Comparison of ENCODE assay signal across 8 cellular contexts in genomic region chr2:677056-677949, GRCh38. TPM values are rescaled to one million over a fixed set of nuclear protein-coding genes. Genes with fewer than 3 reads are reported as not detected.
DNase-seq lines count a peak whose midpoint lies in the region; ATAC-seq, FAIRE-seq and TF ChIP-seq lines count a peak whose summit lies in the region.

Gene TMEM18, minus strand, starts transcription at chr2:677406. Its CDS starts 61 bp downstream, at chr2:677345.

- H3K9me3 Mint-ChIP-seq in central memory CD8-positive, alpha-beta T cell: no peaks in the 10 kb centered on the region

- H3K4me3 Mint-ChIP-seq in central memory CD8-positive, alpha-beta T cell: peak within 1 kb of the TSS; percentile 90

- intact Hi-C loops in kidney (cut with DNase I): no loop called here

- TF ChIP-seq CTCF in VCaP (conservative IDR thresholded peaks at IDR 0.05): peak; percentile 61
- TF ChIP-seq CTCF in kidney (IDR thresholded peaks at IDR 0.05; ENCODE audit: borderline replicate concordance, extremely low read depth, insufficient read depth): peak; percentile 25

- H3K9ac ChIP-seq in kidney (ENCODE audit: low read length in 2 of 2): peak within 1 kb of the TSS; percentile 91 to 99

- no peaks in the 10 kb centered on the region for H3K4me1 ChIP-seq in kidney (ENCODE audit: control insufficient read depth in 1 of 2, insufficient read depth in 1 of 2, low read depth in 1 of 2, low read length in 2 of 2)

- peaks cover 33% of the 10 kb centered on the region for H3K36me3 Mint-ChIP-seq in central memory CD8-positive, alpha-beta T cell (ENCODE audit: insufficient read depth)

- no peak for FAIRE-seq in kidney (lab: Jason Lieb, UNC)

- H3K36me3 ChIP-seq in kidney (ENCODE audit: control insufficient read depth in 1 of 2, insufficient read depth in 2 of 2, low read length in 2 of 2): peaks cover 6 to 7% of the 10 kb centered on the region in 2 donors

- peak; percentile 97 for DNase-seq in Ammon's horn (ENCODE audit: low spot score)
- peak; percentile 100 for DNase-seq in NCI-H2227 (lab: John Stamatoyannopoulos, UW; ENCODE audit: unreplicated experiment)
- DNase-seq in central memory CD8-positive, alpha-beta T cell (ENCODE audit: low spot score in 2 of 2): peak; percentile 96 to 99
- DNase-seq in kidney: no peak
- peak; percentile 91 to 97 for DNase-seq in stimulated activated CD4-positive, alpha-beta T cell treated with anti-CD3 and anti-CD28 coated beads, Interleukin-1b, Interleukin-23, amount 100 ng/mL, for 1 hour (ENCODE audit: low read depth in 2 of 2)

- ATAC-seq in GM18909 (IDR thresholded peaks at IDR 0.05; ENCODE audit: poor library complexity, unreplicated experiment) (peak; percentile 61), HG03159 (IDR thresholded peaks at IDR 0.05; ENCODE audit: unreplicated experiment) (peak; percentile 60)
- ATAC-seq in central memory CD8-positive, alpha-beta T cell (replicated peaks; ENCODE audit: extremely low read depth, poor library complexity, severe bottlenecking): peak; percentile 61

- H3K4me3 ChIP-seq in kidney (ENCODE audit: low read length in 2 of 2): peak within 1 kb of the TSS; percentile 95 to 97

- peak within 1 kb of the TSS; percentile 98 for H3K27ac Mint-ChIP-seq in central memory CD8-positive, alpha-beta T cell (ENCODE audit: low read depth)

- no peaks in the 10 kb centered on the region for H3K27me3 Mint-ChIP-seq in central memory CD8-positive, alpha-beta T cell

- H3K9me3 ChIP-seq in kidney (ENCODE audit: control insufficient read depth in 1 of 2, low read length in 2 of 2): no peaks in the 10 kb centered on the region

- peaks cover 60% of the 10 kb centered on the region for H3K4me1 Mint-ChIP-seq in central memory CD8-positive, alpha-beta T cell

- H3K27ac ChIP-seq in VCaP (peak within 1 kb of the TSS; percentile 95), kidney (ENCODE audit: low read depth in 2 of 2, low read length in 2 of 2) (peak within 1 kb of the TSS; percentile 98 to 99)

RNA-seq across cellular contexts. Expression of gene TMEM18, which starts in this region (rescaled TPM):
- total RNA-seq in kidney: 24.0 TPM
- 29.7 TPM for polyA plus RNA-seq in kidney (ENCODE audit: insufficient read depth, low read depth, low replicate concordance)
